In genomic region chr16:68381363-68381724, GRCh38 we compare ENCODE assay signal across 17 cellular contexts.
"Had no signal": no experiment of that assay in that cellular context is flagged by ENCODE, and none has a peak within 500 bp of the region (broad histone marks: within the 10 kb centered on the region; RNA-seq: fewer than 3 reads in every experiment).

No MANE protein-coding gene starts in this region.

- H3K9me3 ChIP-seq: gastrocnemius medialis, pancreas, thoracic aorta had no signal

- H3K4me3 ChIP-seq: cardiac muscle cell, coronary artery, gastrocnemius medialis, pancreas, thoracic aorta had no signal

- FAIRE-seq: astrocyte, pancreas, urothelium cell line had no signal

- H3K36me3 ChIP-seq: cardiac muscle cell, gastrocnemius medialis, pancreas, thoracic aorta had no signal

- ATAC-seq: activated CD4-positive, alpha-beta T cell treated with anti-CD3 and anti-CD28 coated beads for 36 hours; effector memory CD8-positive, alpha-beta T cell; gastrocnemius medialis; pancreas had no signal

- H3K9me3 Mint-ChIP-seq: activated CD4-positive, alpha-beta memory T cell treated with anti-CD3 and anti-CD28 coated beads, Interleukin-2, amount 10 ng/mL, durations not matched to agents 7 days and 5 days; activated naive CD8-positive, alpha-beta T cell treated with anti-CD3 and anti-CD28 coated beads, Interleukin-2, amount 50 U/mL, for 24 hours; effector memory CD8-positive, alpha-beta T cell; stimulated activated naive CD8-positive, alpha-beta T cell treated with anti-CD3 and anti-CD28 coated beads, Interleukin-15, amount 100 ng/mL, for 72 hours had no signal

- H3K27ac ChIP-seq: cardiac muscle cell, coronary artery, epithelial cell of prostate, gastrocnemius medialis, pancreas, thoracic aorta had no signal

- DNase-seq: activated CD4-positive, alpha-beta memory T cell treated with anti-CD3 and anti-CD28 coated beads, Interleukin-2, amount 10 ng/mL, durations not matched to agents 7 days and 5 days; activated CD4-positive, alpha-beta T cell treated with anti-CD3 and anti-CD28 coated beads for 36 hours; activated naive CD4-positive, alpha-beta T cell treated with Interleukin-2 at 50 U/mL for 16 hours; activated naive CD8-positive, alpha-beta T cell treated with anti-CD3 and anti-CD28 coated beads, Interleukin-2, amount 50 U/mL, for 24 hours; effector memory CD8-positive, alpha-beta T cell; gastrocnemius medialis; stimulated activated CD4-positive, alpha-beta T cell treated with anti-CD3 and anti-CD28 coated beads, Interleukin-4, amount 100 ng/mL, for 1 hour; stimulated activated CD8-positive, alpha-beta memory T cell treated with anti-CD3 and anti-CD28 coated beads, Interleukin-4, amount 100 ng/mL, for 48 hours; stimulated activated naive CD8-positive, alpha-beta T cell treated with anti-CD3 and anti-CD28 coated beads, Interleukin-15, amount 100 ng/mL, for 72 hours; T-helper 9 cell had no signal

- H3K27me3 Mint-ChIP-seq: activated naive CD8-positive, alpha-beta T cell treated with anti-CD3 and anti-CD28 coated beads, Interleukin-2, amount 50 U/mL, for 24 hours; effector memory CD8-positive, alpha-beta T cell had no signal

- H3K27me3 ChIP-seq: cardiac muscle cell, gastrocnemius medialis, pancreas had no signal

- H3K27ac Mint-ChIP-seq: activated CD4-positive, alpha-beta memory T cell treated with anti-CD3 and anti-CD28 coated beads, Interleukin-2, amount 10 ng/mL, durations not matched to agents 7 days and 5 days; activated CD4-positive, alpha-beta T cell treated with anti-CD3 and anti-CD28 coated beads for 36 hours; activated naive CD8-positive, alpha-beta T cell treated with anti-CD3 and anti-CD28 coated beads, Interleukin-2, amount 50 U/mL, for 24 hours; stimulated activated naive CD8-positive, alpha-beta T cell treated with anti-CD3 and anti-CD28 coated beads, Interleukin-15, amount 100 ng/mL, for 72 hours had no signal

- H3K4me3 Mint-ChIP-seq: activated CD4-positive, alpha-beta memory T cell treated with anti-CD3 and anti-CD28 coated beads, Interleukin-2, amount 10 ng/mL, durations not matched to agents 7 days and 5 days; activated CD4-positive, alpha-beta T cell treated with anti-CD3 and anti-CD28 coated beads for 36 hours; activated naive CD8-positive, alpha-beta T cell treated with anti-CD3 and anti-CD28 coated beads, Interleukin-2, amount 50 U/mL, for 24 hours; effector memory CD8-positive, alpha-beta T cell; stimulated activated naive CD8-positive, alpha-beta T cell treated with anti-CD3 and anti-CD28 coated beads, Interleukin-15, amount 100 ng/mL, for 72 hours had no signal

- H3K4me1 ChIP-seq: pancreas had no signal
